17 cellular contexts compared by ENCODE assay signal in genomic region chr4:92090887-92091286, GRCh38.
DNase-seq lines count a peak whose midpoint lies in the region; ATAC-seq and TF ChIP-seq lines count a peak whose summit lies in the region.
"Had no signal": no experiment of that assay in that cellular context is flagged by ENCODE, and none has a peak within 500 bp of the region (broad histone marks: within the 10 kb centered on the region; RNA-seq: fewer than 3 reads in every experiment).

No MANE protein-coding gene starts in this region.

- H3K4me1 ChIP-seq in SJCRH30: no peaks in the 10 kb centered on the region
- H3K4me1 ChIP-seq in neural progenitor cell: no peaks in the 10 kb centered on the region

- H3K36me3 ChIP-seq in SJCRH30: no peaks in the 10 kb centered on the region
- no peaks in the 10 kb centered on the region for H3K36me3 ChIP-seq in neural progenitor cell
- H3K36me3 ChIP-seq: MG63 had no signal

- no peak overlapping the region for H3K4me2 ChIP-seq in neural progenitor cell

- no peaks in the 10 kb centered on the region for H3K27me3 ChIP-seq in SJCRH30
- no peaks in the 10 kb centered on the region for H3K27me3 ChIP-seq in neural progenitor cell
- H3K27me3 ChIP-seq: MG63 had no signal

- peaks cover 4% of the 10 kb centered on the region for H3K27me3 Mint-ChIP-seq in neural progenitor cell (ENCODE audit: insufficient read depth, low read depth)
- H3K27me3 Mint-ChIP-seq in activated T-cell treated with anti-CD3 and anti-CD28 coated beads, Interleukin-2, amount 50 U/mL, for 72 hours (ENCODE audit: low read depth): no peaks in the 10 kb centered on the region
- no peaks in the 10 kb centered on the region for H3K27me3 Mint-ChIP-seq in activated naive CD8-positive, alpha-beta T cell treated with anti-CD3 and anti-CD28 coated beads, Interleukin-2, amount 50 U/mL, for 24 hours
- H3K27me3 Mint-ChIP-seq: B cell; CD4-positive, alpha-beta T cell had no signal

- ATAC-seq in GM18868 (IDR thresholded peaks at IDR 0.05; ENCODE audit: unreplicated experiment): peak; percentile 16
- ATAC-seq in activated T-cell treated with anti-CD3 and anti-CD28 coated beads, Interleukin-2, amount 50 U/mL, for 72 hours (replicated peaks in 1 of 2): no peak
- no peak for ATAC-seq in activated naive CD8-positive, alpha-beta T cell treated with anti-CD3 and anti-CD28 coated beads, Interleukin-2, amount 50 U/mL, for 24 hours
- ATAC-seq in HG03469 (IDR thresholded peaks at IDR 0.05; ENCODE audit: unreplicated experiment): no peak

- H3K27ac ChIP-seq in SJCRH30: no peak overlapping the region
- no peak overlapping the region for H3K27ac ChIP-seq in neural progenitor cell

- peak overlapping the region; percentile 53 for H2AFZ ChIP-seq in neural progenitor cell (replicated peaks)

- H3K9me3 ChIP-seq in SJCRH30 (replicated peaks) (no peaks in the 10 kb centered on the region), neural progenitor cell (ENCODE audit: low read depth) (no peaks in the 10 kb centered on the region)
- H3K9me3 ChIP-seq: MG63 had no signal

- no peaks in the 10 kb centered on the region for H4K20me1 ChIP-seq in neural progenitor cell (ENCODE audit: low read depth)

- no peaks in the 10 kb centered on the region for H3K4me1 Mint-ChIP-seq in neural progenitor cell
- H3K4me1 Mint-ChIP-seq in activated T-cell treated with anti-CD3 and anti-CD28 coated beads, Interleukin-2, amount 50 U/mL, for 72 hours (ENCODE audit: low read depth): no peaks in the 10 kb centered on the region
- no peaks in the 10 kb centered on the region for H3K4me1 Mint-ChIP-seq in activated naive CD8-positive, alpha-beta T cell treated with anti-CD3 and anti-CD28 coated beads, Interleukin-2, amount 50 U/mL, for 24 hours
- H3K4me1 Mint-ChIP-seq: B cell had no signal

- no peak for DNase-seq in LNCaP clone FGC (ENCODE audit: low read depth)
- DNase-seq in SJCRH30: no peak
- no peak for DNase-seq in neural progenitor cell (ENCODE audit: low spot score)
- no peak for DNase-seq in activated T-cell treated with anti-CD3 and anti-CD28 coated beads, Interleukin-2, amount 50 U/mL, for 72 hours
- no peak for DNase-seq in dermis blood vessel endothelial cell
- DNase-seq in activated naive CD8-positive, alpha-beta T cell treated with anti-CD3 and anti-CD28 coated beads, Interleukin-2, amount 50 U/mL, for 24 hours: no peak
- DNase-seq: CD4-positive, alpha-beta T cell; DMS79 treated with DMSO at 0.1 percent for 48 hours; MG63; NCI-H1694; NCI-H2227 treated with DMSO at 0.1 percent for 48 hours; NCI-H524; T-helper 1 cell; T1000 had no signal

- no peaks in the 10 kb centered on the region for H3K79me2 ChIP-seq in neural progenitor cell (ENCODE audit: low read depth)

- H3K36me3 Mint-ChIP-seq in neural progenitor cell: no peaks in the 10 kb centered on the region
- peaks cover 0 to 2% of the 10 kb centered on the region in 2 donors for H3K36me3 Mint-ChIP-seq in activated T-cell treated with anti-CD3 and anti-CD28 coated beads, Interleukin-2, amount 50 U/mL, for 72 hours (ENCODE audit: insufficient read depth in 2 of 2)
- H3K36me3 Mint-ChIP-seq in activated naive CD8-positive, alpha-beta T cell treated with anti-CD3 and anti-CD28 coated beads, Interleukin-2, amount 50 U/mL, for 24 hours (ENCODE audit: low read depth): no peaks in the 10 kb centered on the region

- TF ChIP-seq CTCF in LNCaP clone FGC (IDR thresholded peaks at IDR 0.05; ENCODE audit: control insufficient read depth, extremely low read depth, insufficient read depth): no peak
- TF ChIP-seq CTCF in neural progenitor cell (IDR thresholded peaks at IDR 0.05): no peak

- H3K9me3 Mint-ChIP-seq in neural progenitor cell: no peaks in the 10 kb centered on the region
- H3K9me3 Mint-ChIP-seq in activated T-cell treated with anti-CD3 and anti-CD28 coated beads, Interleukin-2, amount 50 U/mL, for 72 hours: peaks cover 12 to 15% of the 10 kb centered on the region in 2 donors
- H3K9me3 Mint-ChIP-seq in activated naive CD8-positive, alpha-beta T cell treated with anti-CD3 and anti-CD28 coated beads, Interleukin-2, amount 50 U/mL, for 24 hours: peaks cover 20% of the 10 kb centered on the region

- H3K9ac ChIP-seq in neural progenitor cell: no peak overlapping the region

- H3K4me3 ChIP-seq in LNCaP clone FGC (ENCODE audit: low read depth, low read length): peak overlapping the region; percentile 39
- H3K4me3 ChIP-seq in SJCRH30: peak overlapping the region; percentile 24
- H3K4me3 ChIP-seq in neural progenitor cell: no peak overlapping the region
- H3K4me3 ChIP-seq: MG63 had no signal

- no peak overlapping the region for H3K27ac Mint-ChIP-seq in neural progenitor cell
- H3K27ac Mint-ChIP-seq in activated T-cell treated with anti-CD3 and anti-CD28 coated beads, Interleukin-2, amount 50 U/mL, for 72 hours: no peak overlapping the region
- H3K27ac Mint-ChIP-seq in activated naive CD8-positive, alpha-beta T cell treated with anti-CD3 and anti-CD28 coated beads, Interleukin-2, amount 50 U/mL, for 24 hours: no peak overlapping the region
- H3K27ac Mint-ChIP-seq: B cell; CD4-positive, alpha-beta T cell had no signal

- no peak overlapping the region for H3K4me3 Mint-ChIP-seq in neural progenitor cell
- no peak overlapping the region for H3K4me3 Mint-ChIP-seq in activated T-cell treated with anti-CD3 and anti-CD28 coated beads, Interleukin-2, amount 50 U/mL, for 72 hours
- H3K4me3 Mint-ChIP-seq in activated naive CD8-positive, alpha-beta T cell treated with anti-CD3 and anti-CD28 coated beads, Interleukin-2, amount 50 U/mL, for 24 hours: no peak overlapping the region
- H3K4me3 Mint-ChIP-seq: B cell; CD4-positive, alpha-beta T cell had no signal

- no peaks in the 10 kb centered on the region for H3F3A ChIP-seq in neural progenitor cell (ENCODE audit: low read depth)
